24 cellular contexts compared by ENCODE assay signal in genomic region chr9:126677188-126678084, GRCh38.
DNase-seq lines count a peak whose midpoint lies in the region; ATAC-seq and TF ChIP-seq lines count a peak whose summit lies in the region.
"Had no signal": no experiment of that assay in that cellular context is flagged by ENCODE, and none has a peak within 500 bp of the region (broad histone marks: within the 10 kb centered on the region; RNA-seq: fewer than 3 reads in every experiment).

No MANE protein-coding gene starts in this region.

- peaks cover 69 to 74% of the 10 kb centered on the region in 2 donors for H3K27me3 Mint-ChIP-seq in natural killer cell (ENCODE audit: low read depth in 2 of 2)
- peaks cover 52 to 66% of the 10 kb centered on the region in 2 donors for H3K27me3 Mint-ChIP-seq in natural killer cell treated with Interleukin-12 subunit alpha and Interleukin-12 subunit beta and Interleukin-15 and Interleukin-18, amount 100 ng/mL, for 72 hours

- intact Hi-C loops in natural killer cell (cut with micrococcal nuclease), result no loop called here
- intact Hi-C loops in Panc1 (cut with micrococcal nuclease; ENCODE audit: unreplicated experiment), result no loop called here

- H3K4me1 Mint-ChIP-seq in natural killer cell, result peaks cover 9 to 13% of the 10 kb centered on the region in 2 donors
- H3K4me1 Mint-ChIP-seq in natural killer cell treated with Interleukin-12 subunit alpha and Interleukin-12 subunit beta and Interleukin-15 and Interleukin-18, amount 100 ng/mL, for 72 hours (ENCODE audit: low read depth in 2 of 2), result peaks cover 14 to 15% of the 10 kb centered on the region in 2 donors

- POLR2A ChIA-PET in Panc1 (lab: Charles Lee), result interaction anchor here (0.7 kb wide), 1 partner anchor 17 kb away, joined by 11 read pairs; no protein-coding TSS in a partner anchor
- POLR2A ChIA-PET in RWPE1 (lab: Yijun Ruan, JAX; ENCODE audit: low non-redundant PET), result no interaction called here

- CTCF ChIA-PET in Panc1 (lab: Charles Lee) (no interaction called here), RWPE1 (lab: Yijun Ruan, JAX) (interaction anchor here (0.6 to 1.9 kb wide), 7 partner anchors 12 to 93 kb away, joined by 3 to 7 read pairs (median 3); no protein-coding TSS in a partner anchor)

- TF ChIP-seq CTCF in natural killer cell (IDR thresholded peaks at IDR 0.05) (no peak), Panc1 (IDR thresholded peaks at IDR 0.05) (no peak), RWPE1 (conservative IDR thresholded peaks at IDR 0.05; ENCODE audit: low read depth) (no peak)

- no peaks in the 10 kb centered on the region for H3K9me3 Mint-ChIP-seq in natural killer cell
- H3K9me3 Mint-ChIP-seq in natural killer cell treated with Interleukin-12 subunit alpha and Interleukin-12 subunit beta and Interleukin-15 and Interleukin-18, amount 100 ng/mL, for 72 hours, result no peaks in the 10 kb centered on the region
- H3K9me3 Mint-ChIP-seq: activated CD4-positive, alpha-beta T cell treated with anti-CD3 and anti-CD28 coated beads, Interleukin-2, amount 10 ng/mL, durations not matched to agents 7 days and 5 days; naive thymus-derived CD8-positive, alpha-beta T cell had no signal

- no peak for DNase-seq in natural killer cell
- no peak for DNase-seq in natural killer cell treated with Interleukin-12 subunit alpha and Interleukin-12 subunit beta and Interleukin-15 and Interleukin-18, amount 100 ng/mL, for 72 hours (ENCODE audit: low spot score)
- no peak for DNase-seq in Panc1 (ENCODE audit: low read depth, low spot score)
- DNase-seq in RWPE1 (ENCODE audit: low spot score), result no peak
- DNase-seq in GDM1 (lab: John Stamatoyannopoulos, UW), result no peak
- DNase-seq: activated CD4-positive, alpha-beta T cell treated with anti-CD3 and anti-CD28 coated beads, Interleukin-2, amount 10 ng/mL, durations not matched to agents 7 days and 5 days; activated naive CD4-positive, alpha-beta T cell; amniotic stem cell; DMS79 treated with DMSO at 0.1 percent for 48 hours; naive thymus-derived CD8-positive, alpha-beta T cell; NCI-H1436 treated with DMSO at 0.1 percent for 48 hours; NCI-H510A; NK-92 treated with Interleukin-12 subunit alpha and Interleukin-12 subunit beta, amount 100 ng/mL, for 24 hours; stimulated activated CD4-positive, alpha-beta T cell treated with anti-CD3 and anti-CD28 coated beads, Interleukin-4, amount 100 ng/mL, for 24 hours; stomach; T-helper 2 cell; tibial artery had no signal

- H3K27me3 ChIP-seq in Panc1 (ENCODE audit: control insufficient read depth, insufficient read depth, low read length) (no peaks in the 10 kb centered on the region), iPS-18a (ENCODE audit: control insufficient read depth, insufficient read depth, low read length) (peaks cover 95% of the 10 kb centered on the region)

- no peak overlapping the region for H3K27ac ChIP-seq in Panc1 (ENCODE audit: low read length)
- H3K27ac ChIP-seq in iPS-18a (ENCODE audit: low read length), result no peak overlapping the region
- no peak overlapping the region for H3K27ac ChIP-seq in RWPE1
- H3K27ac ChIP-seq: C4-2B, cardiac muscle cell, stomach, tibial artery, VCaP had no signal

- H3K4me3 ChIP-seq in Panc1 (ENCODE audit: low read depth in 2 of 2, low read length in 2 of 2), result no peak overlapping the region
- peak overlapping the region; percentile 14 for H3K4me3 ChIP-seq in iPS-18a (ENCODE audit: low read length)
- H3K4me3 ChIP-seq: cardiac muscle cell, stomach, tibial artery had no signal

- BruUV-seq in Panc1 (replicated peaks; lab: Mats Ljungman, UMichigan), result no TSS peak

- ATAC-seq in natural killer cell (peak in 2 of 3 donors; percentile 48 to 53), Panc1 (0 out of 2 replicates have a peak, but pooled peaks have one; percentile 15), HG02642 (IDR thresholded peaks at IDR 0.05; ENCODE audit: poor library complexity, unreplicated experiment) (no peak)
- ATAC-seq in natural killer cell treated with Interleukin-12 subunit alpha and Interleukin-12 subunit beta and Interleukin-15 and Interleukin-18, amount 100 ng/mL, for 72 hours, result no peak
- ATAC-seq: left lobe of liver; naive thymus-derived CD8-positive, alpha-beta T cell; right cardiac atrium had no signal

- no peak overlapping the region for H3K9ac ChIP-seq in iPS-18a (ENCODE audit: low read length)

- no peaks in the 10 kb centered on the region for H3K9me3 ChIP-seq in Panc1 (ENCODE audit: control insufficient read depth, insufficient read depth, low read depth, low read length)
- no peaks in the 10 kb centered on the region for H3K9me3 ChIP-seq in iPS-18a (ENCODE audit: control insufficient read depth, low read depth, low read length)
- H3K9me3 ChIP-seq: stomach, tibial artery had no signal

- H3K27ac Mint-ChIP-seq in natural killer cell, result no peak overlapping the region
- H3K27ac Mint-ChIP-seq in natural killer cell treated with Interleukin-12 subunit alpha and Interleukin-12 subunit beta and Interleukin-15 and Interleukin-18, amount 100 ng/mL, for 72 hours, result no peak overlapping the region
- H3K27ac Mint-ChIP-seq: activated CD4-positive, alpha-beta T cell treated with anti-CD3 and anti-CD28 coated beads, Interleukin-2, amount 10 ng/mL, durations not matched to agents 7 days and 5 days; naive thymus-derived CD8-positive, alpha-beta T cell had no signal

- no peak overlapping the region for H3K4me3 Mint-ChIP-seq in natural killer cell
- no peak overlapping the region for H3K4me3 Mint-ChIP-seq in natural killer cell treated with Interleukin-12 subunit alpha and Interleukin-12 subunit beta and Interleukin-15 and Interleukin-18, amount 100 ng/mL, for 72 hours
- H3K4me3 Mint-ChIP-seq: activated CD4-positive, alpha-beta T cell treated with anti-CD3 and anti-CD28 coated beads, Interleukin-2, amount 10 ng/mL, durations not matched to agents 7 days and 5 days had no signal

- H3K36me3 Mint-ChIP-seq in natural killer cell, result no peaks in the 10 kb centered on the region
- H3K36me3 Mint-ChIP-seq in natural killer cell treated with Interleukin-12 subunit alpha and Interleukin-12 subunit beta and Interleukin-15 and Interleukin-18, amount 100 ng/mL, for 72 hours, result no peaks in the 10 kb centered on the region

- in situ Hi-C loops in Panc1 (cut with HindIII; ENCODE audit: low pct_unique_long_range_greater_than_20kb, low sequenced_read_pairs), result no loop called here

- H3K4me1 ChIP-seq in Panc1 (ENCODE audit: control insufficient read depth, insufficient read depth, low read length) (no peaks in the 10 kb centered on the region), iPS-18a (ENCODE audit: control insufficient read depth, low read depth, low read length) (peaks cover 39% of the 10 kb centered on the region)

- H3K36me3 ChIP-seq in Panc1 (ENCODE audit: control insufficient read depth, insufficient read depth, low read length), result no peaks in the 10 kb centered on the region
- no peaks in the 10 kb centered on the region for H3K36me3 ChIP-seq in iPS-18a (ENCODE audit: control insufficient read depth, low read depth, low read length)
- H3K36me3 ChIP-seq: cardiac muscle cell, stomach, tibial artery had no signal

Comparison
In these comparisons a context has a peak if more than half of its experiments do, and no peak if none do; other contexts are left out.
1. ATAC-seq: peak in natural killer cell (2 of 3) and Panc1 (single experiment); none in natural killer cell treated with Interleukin-12 subunit alpha and Interleukin-12 subunit beta and Interleukin-15 and Interleukin-18, amount 100 ng/mL, for 72 hours (0 of 2) and HG02642 (single experiment).